ENCODE assay signal across 21 cellular contexts in the genomic region with DNA sequence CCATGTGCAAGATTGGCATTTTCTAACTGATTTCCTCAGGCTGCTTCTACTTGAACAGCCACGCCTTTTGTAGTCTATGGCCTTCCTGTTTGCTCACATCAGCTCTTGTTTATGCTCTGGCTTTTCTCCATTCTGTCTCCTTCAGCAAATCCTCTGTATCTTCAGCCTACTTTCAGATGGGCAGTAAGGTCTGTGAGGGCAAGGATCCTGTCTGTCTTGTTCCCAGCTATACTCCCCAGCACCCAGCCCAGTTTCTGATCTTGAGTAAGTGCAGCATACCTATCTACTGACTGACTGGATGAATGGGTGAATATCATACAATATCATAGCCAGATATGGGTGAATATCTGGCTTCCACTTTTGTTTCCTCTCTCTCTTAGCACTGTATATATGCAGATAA.
DNase-seq lines count a peak whose midpoint lies in the region; ATAC-seq and TF ChIP-seq lines count a peak whose summit lies in the region.
"Had no signal": no experiment of that assay in that cellular context is flagged by ENCODE, and none has a peak within 500 bp of the region (broad histone marks: within the 10 kb centered on the region; RNA-seq: fewer than 3 reads in every experiment).

No MANE protein-coding gene starts in this region.

- H3K36me3 ChIP-seq in osteoblast (ENCODE audit: insufficient read depth, low read length) (no peaks in the 10 kb centered on the region), heart left ventricle (no peaks in the 10 kb centered on the region)
- H3K36me3 ChIP-seq: BLaER1, uterus had no signal

- ATAC-seq in heart left ventricle: no peak
- ATAC-seq: activated CD8-positive, alpha-beta T cell treated with anti-CD3 and anti-CD28 coated beads, Interleukin-2, amount 10 ng/mL, durations not matched to agents 7 days and 5 days; WTC11 had no signal

- no peak for TF ChIP-seq CTCF in osteoblast (IDR thresholded peaks at IDR 0.05; ENCODE audit: extremely low read depth, low read depth, low read length)
- TF ChIP-seq CTCF in heart left ventricle (IDR thresholded peaks at IDR 0.05): no peak

- peak overlapping the region; percentile 77 for H2AFZ ChIP-seq in osteoblast (ENCODE audit: low read length)
- H2AFZ ChIP-seq: hepatocyte had no signal

- DNase-seq in DMS53 (lab: John Stamatoyannopoulos, UW) (peak; percentile 15), DMS53 treated with DMSO at 0.1 percent for 48 hours (lab: John Stamatoyannopoulos, UW; ENCODE audit: unreplicated experiment) (no peak), NCI-H226 (peak; percentile 90), epithelial cell of prostate (ENCODE audit: low read depth, low spot score) (peak; percentile 64), osteoblast (ENCODE audit: insufficient read length, low spot score, missing footprints) (peak; percentile 86), RPMI8226 (no peak), heart left ventricle (no peak)
- DNase-seq in stimulated activated naive CD4-positive, alpha-beta T cell (lab: John Stamatoyannopoulos, UW): no peak
- DNase-seq: activated CD8-positive, alpha-beta T cell treated with anti-CD3 and anti-CD28 coated beads, Interleukin-2, amount 10 ng/mL, durations not matched to agents 7 days and 5 days; activated naive CD4-positive, alpha-beta T cell; activated T-cell treated with anti-CD3 and anti-CD28 coated beads, Interleukin-2, amount 50 U/mL, for 1 hour; anterior cingulate cortex; NCI-H1694 treated with DMSO at 0.1 percent for 48 hours; stimulated activated CD8-positive, alpha-beta memory T cell treated with anti-CD3 and anti-CD28 coated beads, Interleukin-4, amount 100 ng/mL, for 48 hours; substantia nigra; uterus had no signal

- no peak for TF ChIP-seq POLR2A in heart left ventricle (IDR thresholded peaks at IDR 0.05)

- H3K4me2 ChIP-seq in osteoblast (ENCODE audit: insufficient read depth, low read length): no peak overlapping the region
- H3K4me2 ChIP-seq: BLaER1, hepatocyte had no signal

- no peaks in the 10 kb centered on the region for H3K79me2 ChIP-seq in osteoblast (ENCODE audit: insufficient read depth, low read length)
- H3K79me2 ChIP-seq: hepatocyte had no signal

- H3K9me3 ChIP-seq in osteoblast (ENCODE audit: low read depth, low read length) (no peaks in the 10 kb centered on the region), heart left ventricle (peaks cover 0 to 17% (median 0%) of the 10 kb centered on the region in 12 donors)
- H3K9me3 ChIP-seq: BLaER1, uterus had no signal

- H3K4me3 ChIP-seq in osteoblast (ENCODE audit: insufficient read depth, low read length): no peak overlapping the region
- H3K4me3 ChIP-seq in heart left ventricle: no peak overlapping the region
- H3K4me3 ChIP-seq: BLaER1, hepatocyte, uterus had no signal

- H3K27me3 ChIP-seq in osteoblast (ENCODE audit: insufficient read depth, low read length): no peaks in the 10 kb centered on the region
- no peaks in the 10 kb centered on the region for H3K27me3 ChIP-seq in heart left ventricle
- H3K27me3 ChIP-seq: BLaER1, hepatocyte, uterus had no signal

- H3K4me1 ChIP-seq in osteoblast (ENCODE audit: insufficient read depth, low read length) (peaks cover 31% of the 10 kb centered on the region), heart left ventricle (no peaks in the 10 kb centered on the region)
- H3K4me1 ChIP-seq: BLaER1, uterus had no signal

- H3K27ac ChIP-seq in epithelial cell of prostate (peak overlapping the region; percentile 65), osteoblast (ENCODE audit: low read depth, low read length) (peak overlapping the region; percentile 86), heart left ventricle (no peak overlapping the region)
- H3K27ac ChIP-seq: 22Rv1, BLaER1, hepatocyte, HL-60, uterus had no signal

- intact Hi-C loops in heart left ventricle (cut with DNase I): no loop called here

- WGBS in heart left ventricle, 4 donors: 75 to 86% (median 81%) methylated on average over 1 of the region's 1 CpG

- no peaks in the 10 kb centered on the region for H4K20me1 ChIP-seq in osteoblast (ENCODE audit: insufficient read depth, low read length)
- H4K20me1 ChIP-seq: BLaER1 had no signal

Comparison
In these comparisons a context has a peak if more than half of its experiments do, and no peak if none do; other contexts are left out.
1. DNase-seq: peak in DMS53 (single experiment), NCI-H226 (single experiment), epithelial cell of prostate (single experiment) and osteoblast (single experiment); none in DMS53 treated with DMSO at 0.1 percent for 48 hours (single experiment), RPMI8226 (single experiment), stimulated activated naive CD4-positive, alpha-beta T cell (0 of 6) and heart left ventricle (0 of 5).
2. H3K27ac ChIP-seq: peak in epithelial cell of prostate (single experiment) and osteoblast (single experiment); none in heart left ventricle (0 of 12).